Comparison of ENCODE assay signal across 8 cellular contexts in genomic region chr14:31457665-31458659, GRCh38. TPM values are rescaled to one million over a fixed set of nuclear protein-coding genes. Genes with fewer than 3 reads are reported as not detected.
A peak's percentile ranks its signal among the peaks of the same experiment; 100 is the strongest.
DNase-seq lines count a peak whose midpoint lies in the region; ATAC-seq and TF ChIP-seq lines count a peak whose summit lies in the region.

No MANE protein-coding gene starts in this region.

- POLR2A ChIA-PET in GM10248 (lab: Yijun Ruan, JAX) = interaction anchor here (1.0 kb wide), 1 partner anchor 37 kb away, joined by 7 read pairs; the partner anchor contains the start of gene HEATR5A

- no peak for TF ChIP-seq POLR2A in lower leg skin (IDR thresholded peaks at IDR 0.05)

- H3K27me3 ChIP-seq in WERI-Rb-1 (ENCODE audit: insufficient read depth, low read depth, severe bottlenecking) (no peaks in the 10 kb centered on the region), iPS-15b (ENCODE audit: control insufficient read depth, insufficient read depth, low read length) (no peaks in the 10 kb centered on the region)

- H3K4me3 ChIP-seq in WERI-Rb-1 (ENCODE audit: low read depth, low read length) = peak overlapping the region; percentile 28
- H3K4me3 ChIP-seq in iPS-15b (ENCODE audit: low read depth, low read length) = peak overlapping the region; percentile 83
- H3K4me3 ChIP-seq in lower leg skin (ENCODE audit: low read depth, poor library complexity, severe bottlenecking) = no peak overlapping the region

- H3K9me3 Mint-ChIP-seq in activated naive CD4-positive, alpha-beta T cell treated with anti-CD3 and anti-CD28 coated beads, Interleukin-2, amount 50 U/mL, for 24 hours = no peaks in the 10 kb centered on the region
- no peaks in the 10 kb centered on the region for H3K9me3 Mint-ChIP-seq in stimulated activated naive B cell treated with anti-CD40 and anti-IgM and Interleukin-4, amounts not matched to agents 10 μg/mL and 1 μg/mL and 100 μg/mL, for 72 hours

- H3K36me3 ChIP-seq in WERI-Rb-1 (no peaks in the 10 kb centered on the region), iPS-15b (ENCODE audit: control insufficient read depth, insufficient read depth, low read length) (no peaks in the 10 kb centered on the region)

- TF ChIP-seq CTCF in WERI-Rb-1 (IDR thresholded peaks at IDR 0.05; ENCODE audit: low read depth, low read length) (no peak), GM10248 (IDR thresholded peaks at IDR 0.05; ENCODE audit: control extremely low read depth, extremely low read depth, low read depth, missing control alignments) (no peak), lower leg skin (IDR thresholded peaks at IDR 0.05) (peak in 1 of 3 donors; percentile 85)

- H3K4me1 Mint-ChIP-seq in activated naive CD4-positive, alpha-beta T cell treated with anti-CD3 and anti-CD28 coated beads, Interleukin-2, amount 50 U/mL, for 24 hours = peaks cover 41% of the 10 kb centered on the region
- H3K4me1 Mint-ChIP-seq in stimulated activated naive B cell treated with anti-CD40 and anti-IgM and Interleukin-4, amounts not matched to agents 10 μg/mL and 1 μg/mL and 100 μg/mL, for 72 hours = peaks cover 11 to 27% of the 10 kb centered on the region in 2 donors

- intact Hi-C loops in lower leg skin (cut with DNase I; ENCODE audit: low total_unique reads) = no loop called here

- H3K27ac Mint-ChIP-seq in activated naive CD4-positive, alpha-beta T cell treated with anti-CD3 and anti-CD28 coated beads, Interleukin-2, amount 50 U/mL, for 24 hours = peak overlapping the region; percentile 96
- H3K27ac Mint-ChIP-seq in stimulated activated naive B cell treated with anti-CD40 and anti-IgM and Interleukin-4, amounts not matched to agents 10 μg/mL and 1 μg/mL and 100 μg/mL, for 72 hours = peak overlapping the region; percentile 96

- no peaks in the 10 kb centered on the region for H3K36me3 Mint-ChIP-seq in activated naive CD4-positive, alpha-beta T cell treated with anti-CD3 and anti-CD28 coated beads, Interleukin-2, amount 50 U/mL, for 24 hours
- H3K36me3 Mint-ChIP-seq in stimulated activated naive B cell treated with anti-CD40 and anti-IgM and Interleukin-4, amounts not matched to agents 10 μg/mL and 1 μg/mL and 100 μg/mL, for 72 hours = no peaks in the 10 kb centered on the region

- CTCF ChIA-PET in GM10248 (lab: Yijun Ruan, JAX) = interaction anchor here (0.7 to 3.0 kb wide), 12 partner anchors 9 to 365 kb away, joined by 3 to 14 read pairs (median 3); partner anchors contain the start of genes HEATR5A and HECTD1

- H3K9ac ChIP-seq in iPS-15b (ENCODE audit: low read depth, low read length) = no peak overlapping the region

- DNase-seq in activated naive CD4-positive, alpha-beta T cell treated with anti-CD3 and anti-CD28 coated beads, Interleukin-2, amount 50 U/mL, for 16 hours = no peak
- DNase-seq in WERI-Rb-1 (no peak), GM10248 (ENCODE audit: extremely low spot score) (no peak), lower leg skin (ENCODE audit: low spot score in 2 of 2) (no peak), iPS-NIHi7 (ENCODE audit: extremely low spot score) (no peak)
- no peak for DNase-seq in stimulated activated naive B cell treated with anti-CD40 and anti-IgM and Interleukin-4, amounts not matched to agents 10 μg/mL and 1 μg/mL and 100 μg/mL, for 72 hours

- no peaks in the 10 kb centered on the region for H3K9me3 ChIP-seq in WERI-Rb-1 (ENCODE audit: severe bottlenecking)
- no peaks in the 10 kb centered on the region for H3K9me3 ChIP-seq in iPS-15b (ENCODE audit: control insufficient read depth, insufficient read depth, low read length)

- peak overlapping the region; percentile 56 for H3K27ac ChIP-seq in WERI-Rb-1

- no peaks in the 10 kb centered on the region for H3K27me3 Mint-ChIP-seq in activated naive CD4-positive, alpha-beta T cell treated with anti-CD3 and anti-CD28 coated beads, Interleukin-2, amount 50 U/mL, for 24 hours
- no peaks in the 10 kb centered on the region for H3K27me3 Mint-ChIP-seq in stimulated activated naive B cell treated with anti-CD40 and anti-IgM and Interleukin-4, amounts not matched to agents 10 μg/mL and 1 μg/mL and 100 μg/mL, for 72 hours

- H3K4me3 Mint-ChIP-seq in activated naive CD4-positive, alpha-beta T cell treated with anti-CD3 and anti-CD28 coated beads, Interleukin-2, amount 50 U/mL, for 24 hours = peak overlapping the region; percentile 96
- H3K4me3 Mint-ChIP-seq in stimulated activated naive B cell treated with anti-CD40 and anti-IgM and Interleukin-4, amounts not matched to agents 10 μg/mL and 1 μg/mL and 100 μg/mL, for 72 hours = peak overlapping the region; percentile 96 to 99

- H3K4me1 ChIP-seq in iPS-15b (ENCODE audit: control insufficient read depth, insufficient read depth, low read length) = no peaks in the 10 kb centered on the region

- 42 to 44% methylated on average over 11 of the region's 11 CpGs for WGBS in lower leg skin, 2 donors

- no peak for ATAC-seq in stimulated activated naive B cell treated with anti-CD40 and anti-IgM and Interleukin-4, amounts not matched to agents 10 μg/mL and 1 μg/mL and 100 μg/mL, for 72 hours (replicated peaks)

RNA-seq across cellular contexts. Expression of gene DTD2, which starts 0.7 kb away (rescaled TPM):
- total RNA-seq in lower leg skin = 10 to 100 TPM; 14.2 to 26.8 (median 20.8) TPM

RNA-seq across cellular contexts. Expression of gene GPR33, which starts 29.9 kb away (rescaled TPM):
- under 1 TPM in 1 of 4 donors, not detected in 3; 0.94 TPM for total RNA-seq in lower leg skin

RNA-seq across cellular contexts. Expression of gene HEATR5A, which starts 37.6 kb away (rescaled TPM):
- 10 to 100 TPM in 2 of 4 donors, 1 to 10 TPM in 2; 7.3 to 11.6 (median 9.8) TPM for total RNA-seq in lower leg skin
